2 cellular contexts compared by ENCODE assay signal in genomic region chr22:37079668-37080171, GRCh38.
TF ChIP-seq lines count a peak whose summit lies in the region.

No MANE protein-coding gene starts in this region.

TF ChIP-seq in GM12878, 131 proteins besides CTCF, POLR2A, EP300 and RAD21 (continues in another document):
- no peak for TF ChIP-seq YBX1 (IDR thresholded peaks at IDR 0.05)
- no peak for TF ChIP-seq TCF3 (IDR thresholded peaks at IDR 0.05; ENCODE audit: borderline replicate concordance, insufficient read depth, low read depth, low read length)
- no peak for TF ChIP-seq SIN3A (IDR thresholded peaks at IDR 0.05; ENCODE audit: low read depth, low read length)
- no peak for TF ChIP-seq USF1 (IDR thresholded peaks at IDR 0.05; ENCODE audit: borderline replicate concordance, extremely low read length, insufficient read depth, low read depth, low read length)
- no peak for TF ChIP-seq JUND (IDR thresholded peaks at IDR 0.05; ENCODE audit: low read depth, low read length)
- no peak for TF ChIP-seq RCOR1 (conservative IDR thresholded peaks at IDR 0.05; ENCODE audit: low read depth, low read length)
- TF ChIP-seq KLF5 (IDR thresholded peaks at IDR 0.05; ENCODE audit: partially characterized antibody), result no peak
- TF ChIP-seq, protein P1, sequence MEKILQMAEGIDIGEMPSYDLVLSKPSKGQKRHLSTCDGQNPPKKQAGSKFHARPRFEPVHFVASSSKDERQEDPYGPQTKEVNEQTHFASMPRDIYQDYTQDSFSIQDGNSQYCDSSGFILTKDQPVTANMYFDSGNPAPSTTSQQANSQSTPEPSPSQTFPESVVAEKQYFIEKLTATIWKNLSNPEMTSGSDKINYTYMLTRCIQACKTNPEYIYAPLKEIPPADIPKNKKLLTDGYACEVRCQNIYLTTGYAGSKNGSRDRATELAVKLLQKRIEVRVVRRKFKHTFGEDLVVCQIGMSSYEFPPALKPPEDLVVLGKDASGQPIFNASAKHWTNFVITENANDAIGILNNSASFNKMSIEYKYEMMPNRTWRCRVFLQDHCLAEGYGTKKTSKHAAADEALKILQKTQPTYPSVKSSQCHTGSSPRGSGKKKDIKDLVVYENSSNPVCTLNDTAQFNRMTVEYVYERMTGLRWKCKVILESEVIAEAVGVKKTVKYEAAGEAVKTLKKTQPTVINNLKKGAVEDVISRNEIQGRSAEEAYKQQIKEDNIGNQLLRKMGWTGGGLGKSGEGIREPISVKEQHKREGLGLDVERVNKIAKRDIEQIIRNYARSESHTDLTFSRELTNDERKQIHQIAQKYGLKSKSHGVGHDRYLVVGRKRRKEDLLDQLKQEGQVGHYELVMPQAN (conservative IDR thresholded peaks at IDR 0.05), result no peak
- no peak for TF ChIP-seq EED (IDR thresholded peaks at IDR 0.05; ENCODE audit: low read depth)
- TF ChIP-seq MYC (IDR thresholded peaks at IDR 0.05; ENCODE audit: insufficient read depth, insufficient read length, insufficient replicate concordance, low read length, severe bottlenecking), result no peak
- no peak for TF ChIP-seq RELB (IDR thresholded peaks at IDR 0.05; ENCODE audit: low read depth)
- no peak for TF ChIP-seq HDAC2 (IDR thresholded peaks at IDR 0.05)
- TF ChIP-seq SPI1 (IDR thresholded peaks at IDR 0.05; ENCODE audit: borderline replicate concordance, insufficient read depth, low read depth, low read length), result no peak
- TF ChIP-seq SMARCA5 (IDR thresholded peaks at IDR 0.05), result no peak
- no peak for TF ChIP-seq CEBPB (IDR thresholded peaks at IDR 0.05; ENCODE audit: borderline replicate concordance in 1 of 2, low read depth in 2 of 2, low read length in 2 of 2)
- TF ChIP-seq CREM (IDR thresholded peaks at IDR 0.05; ENCODE audit: low read depth), result peak; percentile 64
- no peak for TF ChIP-seq RBBP5 (conservative IDR thresholded peaks at IDR 0.05)
- TF ChIP-seq CUX1 (IDR thresholded peaks at IDR 0.05; ENCODE audit: insufficient replicate concordance, low read depth, low read length), result no peak
- TF ChIP-seq PAX8 (IDR thresholded peaks at IDR 0.05), result no peak

TF ChIP-seq in GM12891, 5 proteins besides CTCF, POLR2A, EP300 and RAD21:
- TF ChIP-seq PAX5 (IDR thresholded peaks at IDR 0.05; ENCODE audit: insufficient read depth, low read length, severe bottlenecking), result no peak
- TF ChIP-seq POLR2AphosphoS5 (IDR thresholded peaks at IDR 0.05; ENCODE audit: low read depth, low read length), result no peak
- no peak for TF ChIP-seq SPI1 (IDR thresholded peaks at IDR 0.05; ENCODE audit: low read depth, low read length)
